In genomic region chr3:134325106-134325705, GRCh38 we compare ENCODE assay signal across 17 cellular contexts. TPM values are rescaled to one million over a fixed set of nuclear protein-coding genes. Genes with fewer than 3 reads are reported as not detected.
DNase-seq lines count a peak whose midpoint lies in the region; ATAC-seq, FAIRE-seq and TF ChIP-seq lines count a peak whose summit lies in the region.
"Had no signal": no experiment of that assay in that cellular context is flagged by ENCODE, and none has a peak within 500 bp of the region (broad histone marks: within the 10 kb centered on the region; RNA-seq: fewer than 3 reads in every experiment).

No MANE protein-coding gene starts in this region.

- H3K9ac ChIP-seq in H1 (replicated peaks in 1 of 4; ENCODE audit: extremely low read depth in 1 of 4, low read depth in 3 of 4, low read length in 3 of 4) (no peak overlapping the region), neuronal stem cell (ENCODE audit: low read depth, low read length, poor library complexity) (no peak overlapping the region)

- FAIRE-seq in H1 (lab: Jason Lieb, UNC): no peak

- no peak overlapping the region for H3K23ac ChIP-seq in H1 (ENCODE audit: insufficient read length)
- H3K23ac ChIP-seq in neuronal stem cell (ENCODE audit: low read depth, low read length, poor library complexity): no peak overlapping the region

- H3K36me3 ChIP-seq in left ventricle myocardium inferior (no peaks in the 10 kb centered on the region), H1 (ENCODE audit: control insufficient read depth in 2 of 4, insufficient read depth in 4 of 4, low read length in 3 of 4) (no peaks in the 10 kb centered on the region), neuronal stem cell (replicated peaks in 1 of 2; ENCODE audit: control insufficient read depth in 2 of 2, insufficient read depth in 2 of 2, low read length in 2 of 2) (no peaks in the 10 kb centered on the region)
- H3K36me3 ChIP-seq: cardiac muscle cell, MG63 had no signal

- H3K56ac ChIP-seq in H1 (replicated peaks; ENCODE audit: insufficient read length, low read depth, low read length): no peak overlapping the region

- H4K91ac ChIP-seq in H1 (replicated peaks; ENCODE audit: insufficient read length, low read length): peak overlapping the region; percentile 31
- H4K91ac ChIP-seq in neuronal stem cell (ENCODE audit: low read depth, low read length, poor library complexity): no peak overlapping the region

- DNase-seq in left ventricle myocardium inferior (no peak), cardiac septum (ENCODE audit: low spot score) (no peak), H1 (ENCODE audit: low read depth in 1 of 2, low spot score in 2 of 2) (no peak), neuronal stem cell (ENCODE audit: low spot score) (no peak), DMS79 (lab: John Stamatoyannopoulos, UW) (no peak), NCI-H2029 (lab: John Stamatoyannopoulos, UW) (no peak), NCI-H1694 (lab: John Stamatoyannopoulos, UW) (no peak)
- DNase-seq: ACHN; activated B cell treated with CpG ODN at 0.5 μM for 24 hours; activated CD8-positive, alpha-beta memory T cell treated with anti-CD3 and anti-CD28 coated beads, Interleukin-2, amount 10 ng/mL, durations not matched to agents 7 days and 5 days; activated naive CD4-positive, alpha-beta T cell treated with anti-CD3 and anti-CD28 coated beads, Interleukin-2, amount 10 ng/mL, durations not matched to agents 7 days and 5 days; immature natural killer cell; MG63; NCI-H2029 treated with DMSO at 0.1 percent for 48 hours; PC-3 had no signal

- H2BK120ac ChIP-seq in H1 (replicated peaks; ENCODE audit: low read depth, low read length): no peak overlapping the region
- H2BK120ac ChIP-seq in neuronal stem cell (ENCODE audit: low read depth, low read length): peak overlapping the region; percentile 39

- no peak for TF ChIP-seq POLR2A in H1 (IDR thresholded peaks at IDR 0.05; ENCODE audit: control extremely low read depth in 1 of 2, low read depth in 2 of 2, low read length in 2 of 2)

- H3K14ac ChIP-seq in H1 (ENCODE audit: insufficient read length): no peak overlapping the region
- no peak overlapping the region for H3K14ac ChIP-seq in neuronal stem cell (ENCODE audit: low read length)

- H3K4me3 ChIP-seq in left ventricle myocardium inferior (no peak overlapping the region), H1 (ENCODE audit: extremely low read depth in 1 of 4, insufficient read depth in 2 of 4, low read depth in 3 of 4, low read length in 4 of 4) (no peak overlapping the region), neuronal stem cell (ENCODE audit: low read length in 2 of 2) (no peak overlapping the region)
- H3K4me3 ChIP-seq: cardiac muscle cell, MG63 had no signal

- H3K4me2 ChIP-seq in H1 (ENCODE audit: insufficient read depth in 1 of 2, low read depth in 2 of 2, low read length in 2 of 2) (no peak overlapping the region), neuronal stem cell (ENCODE audit: insufficient read depth, low read length, poor library complexity, severe bottlenecking) (no peak overlapping the region)

- H3K18ac ChIP-seq in H1 (ENCODE audit: extremely low read depth, low read length): no peak overlapping the region
- peak overlapping the region; percentile 25 for H3K18ac ChIP-seq in neuronal stem cell (ENCODE audit: low read length)

- intact Hi-C loops in left ventricle myocardium inferior (cut with micrococcal nuclease) (no loop called here), cardiac septum (cut with DNase I) (no loop called here)

- no peak overlapping the region; the same call in 1 of the 2 replicates for H4K8ac ChIP-seq in H1 (ENCODE audit: extremely low read depth, insufficient read depth, low read length)
- H4K8ac ChIP-seq in neuronal stem cell (ENCODE audit: low read depth, low read length): no peak overlapping the region

- TF ChIP-seq RAD21 in H1 (IDR thresholded peaks at IDR 0.05 in 1 of 2, conservative IDR thresholded peaks at IDR 0.05 in 1 of 2; ENCODE audit: low read depth in 2 of 2, low read length in 2 of 2): no peak

- H2AK5ac ChIP-seq in H1 (ENCODE audit: low read depth, low read length) (peak overlapping the region; percentile 71; the same call in 1 of the 2 replicates), neuronal stem cell (ENCODE audit: low read depth, low read length) (peak overlapping the region; percentile 95)

- H3K4me1 ChIP-seq in left ventricle myocardium inferior (peaks cover 32% of the 10 kb centered on the region), H1 (replicated peaks in 1 of 4; ENCODE audit: control insufficient read depth in 3 of 4, insufficient read depth in 4 of 4, low read length in 3 of 4) (peaks cover 6 to 17% (median 13%) of the 10 kb centered on the region in 4 experiments), neuronal stem cell (ENCODE audit: control insufficient read depth in 2 of 2, insufficient read depth in 1 of 2, low read depth in 1 of 2, low read length in 2 of 2) (peaks cover 7 to 28% of the 10 kb centered on the region in 2 donors)

- H3K27ac ChIP-seq in left ventricle myocardium inferior (replicated peaks) (peak overlapping the region; percentile 69), H1 (ENCODE audit: low read depth, low read length) (no peak overlapping the region), neuronal stem cell (replicated peaks; ENCODE audit: low read length) (no peak overlapping the region)

- 94% methylated on average over 1 of the region's 1 CpG; no CpG with 5 or more reads in 1 of the 2 experiments for WGBS in H1 (ENCODE audit: extremely low coverage in 1 of 2, insufficient coverage in 1 of 2, insufficient read length in 1 of 2, insufficient replicate concordance in 2 of 2, low coverage in 1 of 2, low lambda C conversion rate in 2 of 2, missing lambda C conversion rate in 1 of 2), 2 experiments
- no CpG with 5 or more reads among the region's 1 CpG for WGBS in neuronal stem cell (ENCODE audit: extremely low coverage in 2 of 2, insufficient read length in 2 of 2, insufficient replicate concordance in 1 of 2), 2 donors

- H4K5ac ChIP-seq in H1 (ENCODE audit: insufficient read length, low read depth, low read length): no peak overlapping the region

- CTCF ChIA-PET in H1 (lab: Charles Lee; ENCODE audit: partially characterized antibody): interaction anchor here (0.9 to 1.9 kb wide), 4 partner anchors 10 to 39 kb away, joined by 3 to 6 read pairs (median 4); no protein-coding TSS in a partner anchor

- TF ChIP-seq CTCF in left ventricle myocardium inferior (IDR thresholded peaks at IDR 0.05; ENCODE audit: borderline replicate concordance) (no peak), H1 (IDR thresholded peaks at IDR 0.05; ENCODE audit: control extremely low read depth in 1 of 3, insufficient read depth in 1 of 3, low read depth in 1 of 3, low read length in 3 of 3) (no peak)

- ATAC-seq in HG03045 (IDR thresholded peaks at IDR 0.05; ENCODE audit: unreplicated experiment): no peak
- ATAC-seq: activated CD8-positive, alpha-beta memory T cell treated with anti-CD3 and anti-CD28 coated beads, Interleukin-2, amount 10 ng/mL, durations not matched to agents 7 days and 5 days; PC-3 had no signal

- no peak for TF ChIP-seq EP300 in H1 (IDR thresholded peaks at IDR 0.05; ENCODE audit: borderline replicate concordance in 1 of 2, low read depth in 2 of 2, low read length in 2 of 2)

- H3K23me2 ChIP-seq in H1 (ENCODE audit: low read depth, low read length): no peaks in the 10 kb centered on the region

- H2AFZ ChIP-seq in H1 (ENCODE audit: low read length): no peak overlapping the region
- no peak overlapping the region for H2AFZ ChIP-seq in neuronal stem cell (ENCODE audit: low read length)

- H2BK5ac ChIP-seq in H1 (ENCODE audit: low read depth, low read length) (peak overlapping the region; percentile 88; the same call in 1 of the 2 replicates), neuronal stem cell (ENCODE audit: low read length) (no peak overlapping the region)

- peak overlapping the region; percentile 62; the same call in 1 of the 2 replicates for H2BK20ac ChIP-seq in H1 (ENCODE audit: low read length)

- H3K79me1 ChIP-seq in H1 (ENCODE audit: low read depth, low read length) (no peaks in the 10 kb centered on the region), neuronal stem cell (ENCODE audit: low read depth, low read length) (no peaks in the 10 kb centered on the region)

- no peaks in the 10 kb centered on the region for H4K20me1 ChIP-seq in H1 (replicated peaks in 1 of 2; ENCODE audit: control insufficient read depth in 1 of 2, insufficient read depth in 2 of 2, low read length in 2 of 2)

- H3K9me3 ChIP-seq in left ventricle myocardium inferior (replicated peaks) (no peaks in the 10 kb centered on the region), H1 (ENCODE audit: insufficient read depth in 2 of 2, low read depth in 1 of 2, low read length in 1 of 2) (no peaks in the 10 kb centered on the region), neuronal stem cell (replicated peaks in 1 of 2; ENCODE audit: control insufficient read depth in 2 of 2, insufficient read depth in 1 of 2, low read depth in 1 of 2, low read length in 2 of 2) (no peaks in the 10 kb centered on the region)
- H3K9me3 ChIP-seq: MG63 had no signal

- H2BK12ac ChIP-seq in H1 (ENCODE audit: low read depth, low read length) (peak overlapping the region; percentile 94), neuronal stem cell (ENCODE audit: low read length) (no peak overlapping the region)

- H3K27me3 ChIP-seq in left ventricle myocardium inferior (ENCODE audit: low read depth) (no peaks in the 10 kb centered on the region), H1 (replicated peaks in 1 of 4; ENCODE audit: control insufficient read depth in 3 of 4, extremely low read depth in 1 of 4, insufficient read depth in 3 of 4, low read length in 3 of 4) (no peaks in the 10 kb centered on the region), neuronal stem cell (ENCODE audit: control insufficient read depth in 3 of 3, insufficient read depth in 3 of 3, low read depth in 1 of 3, low read length in 3 of 3) (no peaks in the 10 kb centered on the region)
- H3K27me3 ChIP-seq: cardiac muscle cell, MG63 had no signal

- no peaks in the 10 kb centered on the region for H3K79me2 ChIP-seq in H1 (ENCODE audit: control insufficient read depth in 1 of 2, insufficient read depth in 2 of 2, low read length in 2 of 2)

- H2BK15ac ChIP-seq in H1 (ENCODE audit: low read length): no peak overlapping the region
- H2BK15ac ChIP-seq in neuronal stem cell (ENCODE audit: low read length): peak overlapping the region; percentile 61

- POLR2A ChIA-PET in H1 (lab: Charles Lee; ENCODE audit: partially characterized antibody): interaction anchor here (1.6 to 43.9 kb wide), 3 partner anchors 9 to 41 kb away, joined by 5 to 1731 read pairs (median 100); partner anchors contain the start of gene AMOTL2

- H3K4ac ChIP-seq in H1 (replicated peaks; ENCODE audit: insufficient read length, low read depth, low read length) (no peak overlapping the region), neuronal stem cell (ENCODE audit: low read length) (peak overlapping the region; percentile 17)

RNA-seq across cellular contexts. Expression of gene AMOTL2, which starts 49.0 kb away (rescaled TPM):
- total RNA-seq in left ventricle myocardium inferior (44.4 TPM), cardiac septum (64.6 TPM)
- total RNA-seq in H1 (2021; fragmentation: NEBNext Ultra II Directional; extraction: Animal tissue kit (Norgen Biotek cat#: 25700)): 60.3 and 63.7 TPM in 2 replicates
- polyA plus RNA-seq in H1 (2011; rRNA removed): 19.0 and 33.5 TPM in 2 replicates
- 31.5 TPM for polyA plus RNA-seq in H1 (2011; cell fraction: cytosol; rRNA removed)
- 61.9 TPM for polyA plus RNA-seq in H1 (2011; cell fraction: nucleus; rRNA removed)
- 19.2 to 24.1 TPM (median 20.7 TPM) in 4 replicates for polyA plus RNA-seq in H1 (2012, experiment 1 of 2)
- polyA plus RNA-seq in H1 (2012, experiment 2 of 2): 17.1 TPM
- polyA plus RNA-seq in H1 (2013, experiment 1 of 2): 18.6 TPM
- 17.2 TPM for polyA plus RNA-seq in H1 (2013, experiment 2 of 2)
- 34.9 and 37.0 TPM in 2 replicates for polyA minus RNA-seq in H1 (2011; rRNA and poly(A)+ RNA removed)
- 31.9 TPM for polyA minus RNA-seq in H1 (2011; cell fraction: cytosol; rRNA and poly(A)+ RNA removed)
- 103 TPM for polyA minus RNA-seq in H1 (2011; cell fraction: nucleus; rRNA and poly(A)+ RNA removed)
- polyA plus RNA-seq in neuronal stem cell (2013, experiment 1 of 2): 61.7 TPM
- 60.5 TPM for polyA plus RNA-seq in neuronal stem cell (2013, experiment 2 of 2)
- total RNA-seq: activated B cell treated with CpG ODN at 0.5 μM for 24 hours; activated CD8-positive, alpha-beta memory T cell treated with anti-CD3 and anti-CD28 coated beads, Interleukin-2, amount 10 ng/mL, durations not matched to agents 7 days and 5 days had no signal
- polyA plus RNA-seq: immature natural killer cell had no signal
